In the genomic region with DNA sequence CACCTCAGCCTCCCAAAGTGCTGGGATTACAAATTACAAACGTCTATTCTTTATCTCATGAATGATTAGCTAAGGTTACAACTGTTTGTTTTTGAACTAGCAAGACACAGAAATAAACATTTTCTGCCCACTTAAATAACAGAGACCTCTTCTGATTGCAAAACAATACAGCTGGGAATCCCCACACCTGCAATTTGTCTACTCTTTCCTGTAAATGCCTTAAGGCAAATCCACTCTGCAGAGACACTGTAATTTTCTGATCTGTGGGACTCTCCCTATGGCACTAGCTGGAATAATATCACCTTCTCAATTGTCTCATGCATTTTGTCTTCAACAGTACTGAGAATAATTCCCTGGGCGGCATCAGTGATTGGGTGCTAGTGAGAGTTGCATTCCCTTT, we compare ENCODE assay signal across 10 cellular contexts.
A peak's percentile ranks its signal among the peaks of the same experiment; 100 is the strongest.
DNase-seq lines count a peak whose midpoint lies in the region; ATAC-seq and TF ChIP-seq lines count a peak whose summit lies in the region.
"Had no signal": no experiment of that assay in that cellular context is flagged by ENCODE, and none has a peak within 500 bp of the region (broad histone marks: within the 10 kb centered on the region; RNA-seq: fewer than 3 reads in every experiment).

No MANE protein-coding gene starts in this region.

- H3K9me2 ChIP-seq in PC-9 (ENCODE audit: insufficient read depth), result no peaks in the 10 kb centered on the region

- H3K79me2 ChIP-seq in PC-9 (ENCODE audit: low read depth) (no peaks in the 10 kb centered on the region), osteoblast (ENCODE audit: insufficient read depth, low read length) (no peaks in the 10 kb centered on the region)

- TF ChIP-seq POLR2A in breast epithelium (IDR thresholded peaks at IDR 0.05), result no peak

- DNase-seq in DMS53 (lab: John Stamatoyannopoulos, UW) (peak; percentile 18), DMS53 treated with DMSO at 0.1 percent for 48 hours (lab: John Stamatoyannopoulos, UW; ENCODE audit: unreplicated experiment) (no peak), PC-9 (no peak), breast epithelium (ENCODE audit: low spot score in 2 of 2) (no peak), osteoblast (ENCODE audit: insufficient read length, low spot score, missing footprints) (no peak), tibial artery (no peak)
- no peak for DNase-seq in stimulated activated CD4-positive, alpha-beta T cell treated with anti-CD3 and anti-CD28 coated beads, Interleukin-2, amount 100 ng/mL, for 48 hours
- DNase-seq: stimulated activated naive CD4-positive, alpha-beta T cell treated with Interleukin-2 at 50 U/mL for 16 hours had no signal

- H3K36me3 ChIP-seq in PC-9 (ENCODE audit: low read depth) (0 out of 2 replicates have a peak, but pooled peaks cover 12% of the 10 kb centered on the region), breast epithelium (no peaks in the 10 kb centered on the region), osteoblast (ENCODE audit: insufficient read depth, low read length) (no peaks in the 10 kb centered on the region), tibial artery (no peaks in the 10 kb centered on the region)

- intact Hi-C loops in PC-9 (cut with micrococcal nuclease; ENCODE audit: unreplicated experiment), result loop anchor here (1.0 to 5.0 kb wide), 2 partner anchors 65 to 558 kb away; partner anchors contain the start of gene CPED1
- intact Hi-C loops in breast epithelium (cut with DNase I; ENCODE audit: low total_unique reads), result no loop called here
- intact Hi-C loops in tibial artery (cut with DNase I; ENCODE audit: low total_unique reads), result no loop called here

- POLR2A ChIA-PET in PC-9 (lab: Charles Lee; ENCODE audit: unreplicated experiment), result interaction anchor here (0.7 kb wide), 1 partner anchor 150 kb away, joined by 3 read pairs; no protein-coding TSS in a partner anchor

- TF ChIP-seq CTCF in PC-9 (conservative IDR thresholded peaks at IDR 0.05) (no peak), breast epithelium (IDR thresholded peaks at IDR 0.05) (no peak), osteoblast (IDR thresholded peaks at IDR 0.05; ENCODE audit: extremely low read depth, low read depth, low read length) (no peak), tibial artery (IDR thresholded peaks at IDR 0.05) (no peak)

- H2AFZ ChIP-seq in PC-9 (no peak overlapping the region), osteoblast (ENCODE audit: low read length) (no peak overlapping the region)

- peak overlapping the region; percentile 87 for H3K27ac ChIP-seq in PC-9
- H3K27ac ChIP-seq in breast epithelium, result peak overlapping the region; percentile 63 to 68
- H3K27ac ChIP-seq in osteoblast (ENCODE audit: low read depth, low read length), result peak overlapping the region; percentile 66
- H3K27ac ChIP-seq in tibial artery, result no peak overlapping the region
- H3K27ac ChIP-seq: 22Rv1 had no signal

- H3K4me2 ChIP-seq in PC-9, result no peak overlapping the region
- no peak overlapping the region for H3K4me2 ChIP-seq in osteoblast (ENCODE audit: insufficient read depth, low read length)

- no TSS peak for BruUV-seq in PC-9 (replicated peaks; lab: Mats Ljungman, UMichigan)

- H4K20me1 ChIP-seq in PC-9 (ENCODE audit: insufficient read depth), result no peaks in the 10 kb centered on the region
- H4K20me1 ChIP-seq in osteoblast (ENCODE audit: insufficient read depth, low read length), result no peaks in the 10 kb centered on the region

- CTCF ChIA-PET in PC-9 (lab: Charles Lee), result interaction anchor here (0.6 to 2.1 kb wide), 6 partner anchors 15 to 243 kb away, joined by 3 to 14 read pairs (median 6); no protein-coding TSS in a partner anchor

- H3F3A ChIP-seq in PC-9 (ENCODE audit: insufficient read depth, low read depth), result peaks cover 26% of the 10 kb centered on the region

- ATAC-seq in GM18867 (IDR thresholded peaks at IDR 0.05; ENCODE audit: unreplicated experiment), result no peak

- H3K4me3 ChIP-seq in PC-9, result no peak overlapping the region
- H3K4me3 ChIP-seq in breast epithelium, result no peak overlapping the region
- H3K4me3 ChIP-seq in osteoblast (ENCODE audit: insufficient read depth, low read length), result no peak overlapping the region
- H3K4me3 ChIP-seq in tibial artery, result no peak overlapping the region

- H3K9me3 ChIP-seq in PC-9 (ENCODE audit: insufficient read depth, low read depth) (peaks cover 38% of the 10 kb centered on the region), breast epithelium (no peaks in the 10 kb centered on the region), osteoblast (ENCODE audit: low read depth, low read length) (no peaks in the 10 kb centered on the region), tibial artery (no peaks in the 10 kb centered on the region)

- H3K4me1 ChIP-seq in PC-9 (replicated peaks; ENCODE audit: insufficient read depth) (peaks cover 32% of the 10 kb centered on the region), breast epithelium (no peaks in the 10 kb centered on the region), osteoblast (ENCODE audit: insufficient read depth, low read length) (peaks cover 27% of the 10 kb centered on the region), tibial artery (peaks cover 0 to 8% (median 3%) of the 10 kb centered on the region in 4 donors)

- no peaks in the 10 kb centered on the region for H3K27me3 ChIP-seq in PC-9 (ENCODE audit: insufficient read depth, low read depth)
- H3K27me3 ChIP-seq in breast epithelium, result no peaks in the 10 kb centered on the region
- H3K27me3 ChIP-seq in osteoblast (ENCODE audit: insufficient read depth, low read length), result no peaks in the 10 kb centered on the region
- H3K27me3 ChIP-seq in tibial artery, result no peaks in the 10 kb centered on the region

Comparison
In these comparisons a context has a peak if more than half of its experiments do, and no peak if none do; other contexts are left out.
1. H3K27ac ChIP-seq: peak in PC-9 (single experiment), breast epithelium (2 of 2) and osteoblast (single experiment); none in tibial artery (0 of 2).